In the genomic region with DNA sequence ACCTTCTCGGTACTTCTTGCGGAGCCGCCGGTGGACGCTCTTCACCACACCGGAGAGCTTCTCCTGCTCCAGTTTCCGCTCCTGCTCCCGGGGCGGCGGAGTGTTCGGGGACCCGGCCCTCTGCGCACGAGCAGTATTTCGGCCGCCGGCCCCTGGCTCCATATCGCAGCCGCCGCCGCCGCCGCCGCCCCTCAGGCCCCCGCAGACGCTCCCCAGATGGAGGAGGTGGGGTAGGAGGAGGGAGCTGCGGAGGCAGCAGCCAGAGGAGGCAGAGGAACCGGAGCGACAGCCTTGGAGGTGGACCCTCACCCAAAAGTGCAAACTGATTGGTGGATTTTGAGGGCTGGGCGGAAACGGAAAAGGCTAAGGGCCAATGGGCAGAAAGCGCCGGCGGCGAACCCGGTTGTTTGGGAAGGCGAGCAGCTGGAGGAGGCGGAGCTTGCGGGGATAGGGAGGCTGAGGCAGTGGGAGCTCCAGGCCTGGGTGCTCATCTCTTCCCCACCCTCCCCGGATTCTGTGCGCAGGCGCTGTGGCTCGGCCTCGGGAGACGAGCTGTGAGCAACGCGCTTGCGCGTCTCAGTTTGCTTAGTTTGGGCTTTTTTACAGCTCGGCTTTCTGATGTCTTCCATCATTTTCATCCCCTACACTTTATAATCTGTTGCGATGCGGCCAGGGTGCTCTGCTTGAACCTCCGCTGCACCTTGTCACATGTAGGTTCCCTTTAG, we compare ENCODE assay signal across 8 cellular contexts.
DNase-seq lines count a peak whose midpoint lies in the region; ATAC-seq and TF ChIP-seq lines count a peak whose summit lies in the region.

No MANE protein-coding gene starts in this region.

- no peak for TF ChIP-seq CTCF in right lobe of liver (IDR thresholded peaks at IDR 0.05)

- peaks cover 31 to 59% (median 43%) of the 10 kb centered on the region in 4 donors for H3K4me1 Mint-ChIP-seq in CD4-positive, alpha-beta memory T cell
- H3K4me1 Mint-ChIP-seq in activated CD4-positive, alpha-beta memory T cell treated with anti-CD3 and anti-CD28 coated beads, Interleukin-2, amount 10 ng/mL, durations not matched to agents 7 days and 5 days = peaks cover 34% of the 10 kb centered on the region

- peaks cover 0 to 4% of the 10 kb centered on the region in 2 donors for H3K27me3 Mint-ChIP-seq in CD4-positive, alpha-beta memory T cell
- no peaks in the 10 kb centered on the region for H3K27me3 Mint-ChIP-seq in activated CD4-positive, alpha-beta memory T cell treated with anti-CD3 and anti-CD28 coated beads, Interleukin-2, amount 10 ng/mL, durations not matched to agents 7 days and 5 days

- H3K4me1 ChIP-seq in CD4-positive, alpha-beta memory T cell (ENCODE audit: insufficient read depth, low read length) = peaks cover 40% of the 10 kb centered on the region
- H3K4me1 ChIP-seq in duodenal mucosa (ENCODE audit: control insufficient read depth in 1 of 2, insufficient read depth in 2 of 2, low read length in 2 of 2) (peaks cover 17 to 23% of the 10 kb centered on the region in 2 donors), right lobe of liver (peaks cover 0 to 9% (median 2%) of the 10 kb centered on the region in 4 donors)

- H3K36me3 Mint-ChIP-seq in CD4-positive, alpha-beta memory T cell = peaks cover 0 to 13% of the 10 kb centered on the region in 2 donors
- H3K36me3 Mint-ChIP-seq in activated CD4-positive, alpha-beta memory T cell treated with anti-CD3 and anti-CD28 coated beads, Interleukin-2, amount 10 ng/mL, durations not matched to agents 7 days and 5 days (ENCODE audit: low read depth) = peaks cover 6% of the 10 kb centered on the region

- peak overlapping the region; percentile 71 for H3K27ac ChIP-seq in CD4-positive, alpha-beta memory T cell (ENCODE audit: low read depth, low read length)
- H3K27ac ChIP-seq in duodenal mucosa (ENCODE audit: low read depth, low read length) (peak overlapping the region; percentile 65), right lobe of liver (peak overlapping the region in 2 of 3 donors; percentile 50 to 61)

- H3K9ac ChIP-seq in duodenal mucosa (ENCODE audit: low read depth in 1 of 2, low read length in 2 of 2) = peak overlapping the region; percentile 79 to 84

- H3K27ac Mint-ChIP-seq in CD4-positive, alpha-beta memory T cell = peak overlapping the region; percentile 90 to 99 (median 97)
- H3K27ac Mint-ChIP-seq in activated CD4-positive, alpha-beta memory T cell treated with anti-CD3 and anti-CD28 coated beads, Interleukin-2, amount 10 ng/mL, durations not matched to agents 7 days and 5 days = peak overlapping the region; percentile 88

- ATAC-seq in GM19455 (IDR thresholded peaks at IDR 0.05; ENCODE audit: unreplicated experiment) = peak; percentile 99
- peak; percentile 99 to 100 (median 99) for ATAC-seq in right lobe of liver

- DNase-seq in CD4-positive, alpha-beta memory T cell = peak; percentile 99 to 100 (median 99)
- peak; percentile 100 for DNase-seq in HK-2 (ENCODE audit: unreplicated experiment)
- peak; percentile 99 for DNase-seq in NCI-H82 treated with DMSO at 0.1 percent for 48 hours (lab: John Stamatoyannopoulos, UW; ENCODE audit: unreplicated experiment)
- peak; percentile 99 for DNase-seq in activated CD4-positive, alpha-beta memory T cell treated with anti-CD3 and anti-CD28 coated beads, Interleukin-2, amount 10 ng/mL, durations not matched to agents 7 days and 5 days
- peak; percentile 100 for DNase-seq in right lobe of liver
- DNase-seq in stimulated activated CD4-positive, alpha-beta T cell treated with anti-CD3 and anti-CD28 coated beads, Interleukin-4, amount 100 ng/mL, for 24 hours = peak; percentile 100

- CTCF ChIA-PET in CD4-positive, alpha-beta memory T cell (lab: Charles Lee; ENCODE audit: partially characterized antibody) = interaction anchor here (1.0 to 1.4 kb wide), 5 partner anchors 9 to 733 kb away, joined by 3 to 4 read pairs (median 3); partner anchors contain the start of genes DOCK4 and ZNF277
- CTCF ChIA-PET in activated CD4-positive, alpha-beta memory T cell treated with anti-CD3 and anti-CD28 coated beads, Interleukin-2, amount 10 ng/mL, durations not matched to agents 7 days and 5 days (lab: Charles Lee) = interaction anchor here (1.0 to 1.2 kb wide), 3 partner anchors 71 to 482 kb away, joined by 3 to 5 read pairs (median 4); no protein-coding TSS in a partner anchor

- 0% methylated on average over 34 of the region's 53 CpGs for WGBS in right lobe of liver (ENCODE audit: insufficient coverage, low coverage, low lambda C conversion rate, missing lambda C conversion rate)

- intact Hi-C loops in CD4-positive, alpha-beta memory T cell (cut with micrococcal nuclease) = loop anchor here (1.0 to 10.0 kb wide), 5 partner anchors 149 to 1375 kb away; partner anchors contain the start of genes DOCK4, IFRD1, IMMP2L and SMIM30
- intact Hi-C loops in right lobe of liver (cut with DNase I) = no loop called here

- peak overlapping the region; percentile 71 to 72 for H3K4me3 ChIP-seq in CD4-positive, alpha-beta memory T cell (ENCODE audit: low read length in 2 of 2)
- H3K4me3 ChIP-seq in duodenal mucosa (ENCODE audit: low read depth in 1 of 2, low read length in 2 of 2) = peak overlapping the region; percentile 83 to 87
- peak overlapping the region; percentile 81 to 88 (median 88) for H3K4me3 ChIP-seq in right lobe of liver

- no peaks in the 10 kb centered on the region for H3K36me3 ChIP-seq in CD4-positive, alpha-beta memory T cell (ENCODE audit: insufficient read depth, low read length)
- H3K36me3 ChIP-seq in duodenal mucosa (ENCODE audit: control insufficient read depth in 1 of 2, insufficient read depth in 2 of 2, low read length in 2 of 2) (no peaks in the 10 kb centered on the region), right lobe of liver (no peaks in the 10 kb centered on the region)

- TF ChIP-seq POLR2A in right lobe of liver (IDR thresholded peaks at IDR 0.05) = no peak

- H3K9me3 Mint-ChIP-seq in CD4-positive, alpha-beta memory T cell = peaks cover 0 to 4% (median 0%) of the 10 kb centered on the region in 8 donors
- no peaks in the 10 kb centered on the region for H3K9me3 Mint-ChIP-seq in activated CD4-positive, alpha-beta memory T cell treated with anti-CD3 and anti-CD28 coated beads, Interleukin-2, amount 10 ng/mL, durations not matched to agents 7 days and 5 days

- POLR2A ChIA-PET in CD4-positive, alpha-beta memory T cell (lab: Charles Lee; ENCODE audit: partially characterized antibody) = interaction anchor here (0.6 to 2.0 kb wide), 8 partner anchors 141 to 1377 kb away, joined by 3 to 23 read pairs (median 5); partner anchors contain the start of genes IFRD1, IMMP2L, SMIM30 and TMEM168
- POLR2A ChIA-PET in activated CD4-positive, alpha-beta memory T cell treated with anti-CD3 and anti-CD28 coated beads, Interleukin-2, amount 10 ng/mL, durations not matched to agents 7 days and 5 days (lab: Charles Lee) = interaction anchor here (1.0 to 1.3 kb wide), 3 partner anchors 9 to 489 kb away, joined by 3 to 9 read pairs (median 6); partner anchors contain the start of genes IFRD1 and TMEM168

- H3K9me3 ChIP-seq in CD4-positive, alpha-beta memory T cell (ENCODE audit: control insufficient read depth in 1 of 2, low read length in 2 of 2) = no peaks in the 10 kb centered on the region
- H3K9me3 ChIP-seq in duodenal mucosa (ENCODE audit: control insufficient read depth in 1 of 2, low read length in 2 of 2) (no peaks in the 10 kb centered on the region), right lobe of liver (no peaks in the 10 kb centered on the region)

- H3K4me3 Mint-ChIP-seq in CD4-positive, alpha-beta memory T cell = peak overlapping the region; percentile 92 to 99 (median 96)
- peak overlapping the region; percentile 85 for H3K4me3 Mint-ChIP-seq in activated CD4-positive, alpha-beta memory T cell treated with anti-CD3 and anti-CD28 coated beads, Interleukin-2, amount 10 ng/mL, durations not matched to agents 7 days and 5 days

- H3K27me3 ChIP-seq in CD4-positive, alpha-beta memory T cell (ENCODE audit: insufficient read depth, low read length) = no peaks in the 10 kb centered on the region
- H3K27me3 ChIP-seq in duodenal mucosa (ENCODE audit: control insufficient read depth in 1 of 2, insufficient read depth in 2 of 2, low read length in 2 of 2) (no peaks in the 10 kb centered on the region), right lobe of liver (no peaks in the 10 kb centered on the region)

Comparison
In these comparisons a context has a peak if more than half of its experiments do, and no peak if none do; other contexts are left out.
1. Peak in every context shown above with its lines: DNase-seq, ATAC-seq, H3K4me3 ChIP-seq and H3K27ac ChIP-seq.